In the genomic region with DNA sequence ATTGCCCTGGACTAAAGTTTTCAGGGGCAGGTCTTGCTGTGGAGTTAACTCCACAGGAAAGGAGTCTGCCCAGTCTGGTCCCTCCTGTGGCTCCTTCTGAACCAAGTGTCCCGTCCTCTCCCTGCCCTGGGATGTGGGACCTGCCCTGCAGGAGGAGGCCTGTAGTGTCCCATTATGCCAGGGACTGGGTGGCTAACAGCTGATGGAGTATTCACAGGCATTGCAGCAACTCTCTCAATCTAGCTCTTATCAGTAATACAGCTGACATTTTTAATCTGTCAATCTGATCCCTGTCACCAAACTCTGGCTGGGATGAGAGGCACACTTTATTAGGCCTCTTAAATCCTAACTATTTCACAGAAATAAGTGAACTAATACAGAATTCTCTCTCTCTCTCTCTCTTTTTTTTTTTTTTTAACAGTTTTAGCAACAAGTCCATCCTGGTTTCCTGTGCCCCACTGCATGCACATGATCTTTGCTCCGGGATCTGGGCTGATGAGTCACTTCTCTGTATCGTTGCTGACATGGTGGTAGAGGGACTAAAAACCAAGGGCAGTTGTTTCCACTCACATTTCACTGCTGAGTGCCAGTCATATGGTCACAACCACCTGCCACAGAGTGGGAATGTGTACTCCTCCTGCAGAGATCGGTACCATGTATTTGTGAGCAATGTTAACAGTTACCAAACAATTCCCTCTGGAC, we compare ENCODE assay signal across 10 cellular contexts. TPM values are rescaled to one million over a fixed set of nuclear protein-coding genes. Genes with fewer than 3 reads are reported as not detected.
A peak's percentile ranks its signal among the peaks of the same experiment; 100 is the strongest.
DNase-seq lines count a peak whose midpoint lies in the region; ATAC-seq and TF ChIP-seq lines count a peak whose summit lies in the region.
"Had no signal": no experiment of that assay in that cellular context is flagged by ENCODE, and none has a peak within 500 bp of the region (broad histone marks: within the 10 kb centered on the region; RNA-seq: fewer than 3 reads in every experiment).

No MANE protein-coding gene starts in this region.

- CTCF ChIA-PET in Calu3 (lab: Charles Lee): interaction anchor here (0.6 to 0.7 kb wide), 5 partner anchors 27 to 887 kb away, joined by 3 to 8 read pairs (median 4); no protein-coding TSS in a partner anchor

- no peaks in the 10 kb centered on the region for H3K27me3 Mint-ChIP-seq in Calu3 (ENCODE audit: unreplicated experiment)

- H3K36me3 Mint-ChIP-seq in Calu3 (ENCODE audit: insufficient read depth, unreplicated experiment): peaks cover 6% of the 10 kb centered on the region

- peaks cover 14% of the 10 kb centered on the region for H3K4me1 Mint-ChIP-seq in Calu3 (ENCODE audit: low read depth, unreplicated experiment)

- TF ChIP-seq CTCF in Calu3 (IDR thresholded peaks at IDR 0.05; ENCODE audit: unreplicated experiment) (no peak), choroid plexus epithelial cell (conservative IDR thresholded peaks at IDR 0.05; ENCODE audit: low read depth, low read length) (no peak), GM10266 (IDR thresholded peaks at IDR 0.05; ENCODE audit: control insufficient read depth, insufficient read depth, low read depth, missing control alignments) (no peak)

- no peak for ATAC-seq in HG02642 (IDR thresholded peaks at IDR 0.05; ENCODE audit: poor library complexity, unreplicated experiment)
- ATAC-seq: activated CD4-positive, alpha-beta T cell treated with anti-CD3 and anti-CD28 coated beads for 36 hours had no signal

- DNase-seq in Calu3: peak; percentile 18
- DNase-seq in NCI-H226: peak; percentile 17
- DNase-seq in choroid plexus epithelial cell (ENCODE audit: low read depth): peak; percentile 65
- DNase-seq in C1 segment of cervical spinal cord (lab: John Stamatoyannopoulos, UW): no peak
- DNase-seq in stimulated activated CD4-positive, alpha-beta T cell treated with anti-CD3 and anti-CD28 coated beads, Interleukin-12 subunit alpha, Interleukin-12 subunit beta, amount 100 ng/mL, for 4 hours: no peak
- no peak for DNase-seq in GM10266 (ENCODE audit: extremely low spot score)
- DNase-seq: activated CD4-positive, alpha-beta T cell treated with anti-CD3 and anti-CD28 coated beads for 36 hours had no signal

- H3K36me3 ChIP-seq in muscle layer of duodenum (ENCODE audit: control insufficient read depth in 1 of 2, insufficient read depth in 2 of 2, low read length in 2 of 2): no peaks in the 10 kb centered on the region

- H3K4me3 ChIP-seq in choroid plexus epithelial cell (ENCODE audit: low read depth, low read length) (no peak overlapping the region), muscle layer of duodenum (ENCODE audit: low read depth in 1 of 2, low read length in 2 of 2) (no peak overlapping the region)

- H3K27ac Mint-ChIP-seq in Calu3 (ENCODE audit: unreplicated experiment): no peak overlapping the region
- H3K27ac Mint-ChIP-seq: activated CD4-positive, alpha-beta T cell treated with anti-CD3 and anti-CD28 coated beads for 36 hours; nephron had no signal

- peak overlapping the region; percentile 16 for H3K27ac ChIP-seq in muscle layer of duodenum (ENCODE audit: low read length)

- no peaks in the 10 kb centered on the region for H3K9me3 ChIP-seq in muscle layer of duodenum (ENCODE audit: control insufficient read depth in 1 of 2, low read length in 2 of 2)

- H3K4me3 Mint-ChIP-seq in Calu3 (ENCODE audit: low read depth, unreplicated experiment): no peak overlapping the region
- H3K4me3 Mint-ChIP-seq: activated CD4-positive, alpha-beta T cell treated with anti-CD3 and anti-CD28 coated beads for 36 hours; nephron had no signal

- intact Hi-C loops in Calu3 (cut with micrococcal nuclease; ENCODE audit: unreplicated experiment): loop anchor here (10.0 kb wide), 1 partner anchor 334 kb away; no protein-coding TSS in a partner anchor

- H3K9me3 Mint-ChIP-seq in Calu3 (ENCODE audit: low read depth, unreplicated experiment): no peaks in the 10 kb centered on the region
- H3K9me3 Mint-ChIP-seq: nephron had no signal

- H3K4me1 ChIP-seq in muscle layer of duodenum (ENCODE audit: control insufficient read depth in 1 of 2, insufficient read depth in 2 of 2, low read length in 2 of 2): peaks cover 0 to 26% of the 10 kb centered on the region in 2 donors

- no TSS peak for BruUV-seq in Calu3 (replicated peaks; lab: Mats Ljungman, UMichigan)

- H3K27me3 ChIP-seq in muscle layer of duodenum (ENCODE audit: low read depth, low read length): peaks cover 3% of the 10 kb centered on the region

RNA-seq across cellular contexts. Expression of gene HAND2, which starts 39.1 kb away (rescaled TPM):
- total RNA-seq in Calu3 (2022): 0.45 TPM in 1 of 2 replicates, not detected in the other
- total RNA-seq: activated CD4-positive, alpha-beta T cell treated with anti-CD3 and anti-CD28 coated beads for 36 hours had no signal

Comparison
In these comparisons a context has a peak if more than half of its experiments do, and no peak if none do; other contexts are left out.
1. DNase-seq: peak in Calu3 (single experiment), NCI-H226 (single experiment) and choroid plexus epithelial cell (single experiment); none in C1 segment of cervical spinal cord (0 of 14), stimulated activated CD4-positive, alpha-beta T cell treated with anti-CD3 and anti-CD28 coated beads, Interleukin-12 subunit alpha, Interleukin-12 subunit beta, amount 100 ng/mL, for 4 hours (single experiment) and GM10266 (single experiment).